32 cellular contexts compared by ENCODE assay signal in genomic region chr7:92259062-92259461, GRCh38.
"Had no signal": no experiment of that assay in that cellular context is flagged by ENCODE, and none has a peak within 500 bp of the region (broad histone marks: within the 10 kb centered on the region; RNA-seq: fewer than 3 reads in every experiment).

No MANE protein-coding gene starts in this region.

- H3K9me3 ChIP-seq: Peyer's patch had no signal

- H3K27ac ChIP-seq: KMS-11, Peyer's patch, SJCRH30, SK-N-MC had no signal

- H3K4me3 Mint-ChIP-seq: activated CD4-positive, alpha-beta T cell treated with anti-CD3 and anti-CD28 coated beads, Interleukin-2, amount 10 ng/mL, durations not matched to agents 7 days and 5 days; activated naive CD4-positive, alpha-beta T cell treated with anti-CD3 and anti-CD28 coated beads, Interleukin-2, amount 10 ng/mL, durations not matched to agents 7 days and 5 days; activated naive CD8-positive, alpha-beta T cell; activated naive CD8-positive, alpha-beta T cell treated with anti-CD3 and anti-CD28 coated beads, Interleukin-2, amount 50 U/mL, for 24 hours; brain; T-helper 2 cell treated with Interferon-gamma antibody and Interleukin-4, amounts not matched to agents 5 μg/mL and 100 μg/mL, for 36 hours had no signal

- H3K4me2 ChIP-seq: KMS-11 had no signal

- DNase-seq: activated CD4-positive, alpha-beta T cell treated with anti-CD3 and anti-CD28 coated beads, Interleukin-2, amount 10 ng/mL, durations not matched to agents 7 days and 5 days; activated CD4-positive, alpha-beta T cell treated with anti-CD3 and anti-CD28 coated beads, Interleukin-2, amount 50 U/mL, for 48 hours; activated CD8-positive, alpha-beta memory T cell treated with anti-CD3 and anti-CD28 coated beads, Interleukin-2, amount 50 U/mL, for 48 hours; activated effector memory CD4-positive, alpha-beta T cell treated with Interleukin-2 at 50 U/mL for 16 hours; activated naive CD4-positive, alpha-beta T cell treated with anti-CD3 and anti-CD28 coated beads, Interleukin-2, amount 10 ng/mL, durations not matched to agents 7 days and 5 days; activated naive CD8-positive, alpha-beta T cell treated with anti-CD3 and anti-CD28 coated beads, Interleukin-2, amount 50 U/mL, for 24 hours; activated T-cell treated with anti-CD3 and anti-CD28 coated beads, Interleukin-2, amount 50 U/mL, for 48 hours; anterior cingulate cortex; central memory CD4-positive, alpha-beta T cell; MM.1S; NCI-H1092 treated with DMSO at 0.1 percent for 48 hours; NCI-H1417; NCI-H146; NCI-H187; NCI-H2029 treated with DMSO at 0.1 percent for 48 hours; NCI-H2107; NCI-H2171; NCI-H510A; NCI-H526; NCI-H748 treated with DMSO at 0.1 percent for 48 hours; NK-92 treated with Interleukin-12 subunit alpha and Interleukin-12 subunit beta, amount 100 ng/mL, for 24 hours; OCI-M1; Peyer's patch; SHP77; SJCRH30 had no signal

- H3K9ac ChIP-seq: KMS-11 had no signal

- H3K4me1 Mint-ChIP-seq: activated naive CD4-positive, alpha-beta T cell treated with anti-CD3 and anti-CD28 coated beads, Interleukin-2, amount 10 ng/mL, durations not matched to agents 7 days and 5 days; brain had no signal

- H3K27ac Mint-ChIP-seq: activated CD4-positive, alpha-beta T cell treated with anti-CD3 and anti-CD28 coated beads, Interleukin-2, amount 10 ng/mL, durations not matched to agents 7 days and 5 days; activated naive CD4-positive, alpha-beta T cell treated with anti-CD3 and anti-CD28 coated beads, Interleukin-2, amount 10 ng/mL, durations not matched to agents 7 days and 5 days; activated naive CD8-positive, alpha-beta T cell; activated naive CD8-positive, alpha-beta T cell treated with anti-CD3 and anti-CD28 coated beads, Interleukin-2, amount 50 U/mL, for 24 hours; brain; T-helper 2 cell treated with Interferon-gamma antibody and Interleukin-4, amounts not matched to agents 5 μg/mL and 100 μg/mL, for 36 hours had no signal

- ATAC-seq: activated naive CD8-positive, alpha-beta T cell treated with anti-CD3 and anti-CD28 coated beads, Interleukin-2, amount 50 U/mL, for 24 hours had no signal

- H3K4me3 ChIP-seq: Peyer's patch, SJCRH30, SK-N-MC had no signal

- H3K36me3 ChIP-seq: Peyer's patch had no signal

- H3K27me3 Mint-ChIP-seq: activated CD4-positive, alpha-beta T cell treated with anti-CD3 and anti-CD28 coated beads, Interleukin-2, amount 10 ng/mL, durations not matched to agents 7 days and 5 days; activated naive CD4-positive, alpha-beta T cell treated with anti-CD3 and anti-CD28 coated beads, Interleukin-2, amount 10 ng/mL, durations not matched to agents 7 days and 5 days; activated naive CD8-positive, alpha-beta T cell; activated naive CD8-positive, alpha-beta T cell treated with anti-CD3 and anti-CD28 coated beads, Interleukin-2, amount 50 U/mL, for 24 hours; brain had no signal

- H3K4me1 ChIP-seq: Peyer's patch, SJCRH30 had no signal

- FAIRE-seq: bronchial epithelial cell, TTC549 had no signal

- H3K27me3 ChIP-seq: Peyer's patch, SJCRH30 had no signal
